8 cellular contexts compared by ENCODE assay signal in genomic region chr2:74849228-74849892, GRCh38. TPM values are rescaled to one million over a fixed set of nuclear protein-coding genes. Genes with fewer than 3 reads are reported as not detected.
DNase-seq lines count a peak whose midpoint lies in the region; ATAC-seq and TF ChIP-seq lines count a peak whose summit lies in the region.

No MANE protein-coding gene starts in this region.

- WGBS in heart left ventricle, 4 donors: 34 to 48% (median 42%) methylated on average over 8 of the region's 8 CpGs

- TF ChIP-seq CTCF in heart left ventricle (IDR thresholded peaks at IDR 0.05) (no peak), osteocyte (IDR thresholded peaks at IDR 0.05) (no peak)

- peaks cover 30% of the 10 kb centered on the region for H3K36me3 Mint-ChIP-seq in activated CD4-positive, alpha-beta T cell treated with anti-CD3 and anti-CD28 coated beads, Interleukin-2, amount 10 ng/mL, durations not matched to agents 24 days and 14 days (ENCODE audit: low read depth)
- no peaks in the 10 kb centered on the region for H3K36me3 Mint-ChIP-seq in osteocyte (ENCODE audit: unreplicated experiment)

- peaks cover 0 to 3% (median 0%) of the 10 kb centered on the region in 9 donors for H3K36me3 ChIP-seq in heart left ventricle

- DNase-seq in ELF-1 (ENCODE audit: low read depth, low spot score): peak; percentile 19
- peak in 62 of 76 experiments; percentile 6 to 80 (median 38) for DNase-seq in HUDEP-2 (lab: John Stamatoyannopoulos, UW; ENCODE audit: unreplicated experiment in 76 of 76)
- DNase-seq in activated CD4-positive, alpha-beta T cell treated with anti-CD3 and anti-CD28 coated beads, Interleukin-2, amount 10 ng/mL, durations not matched to agents 24 days and 14 days: peak; percentile 80
- DNase-seq in heart left ventricle: peak; percentile 39 to 69 (median 51)
- peak; percentile 22 for DNase-seq in stimulated activated CD4-positive, alpha-beta T cell treated with anti-CD3 and anti-CD28 coated beads, Interleukin-2, amount 100 ng/mL, for 4 hours (ENCODE audit: low read depth)
- DNase-seq in osteocyte (ENCODE audit: extremely low spot score, unreplicated experiment): no peak
- no peak for DNase-seq in cerebellar nuclear complex (lab: John Stamatoyannopoulos, UW)

- peak overlapping the region in 8 of 12 donors; percentile 16 to 93 (median 52) for H3K27ac ChIP-seq in heart left ventricle

- intact Hi-C loops in activated CD4-positive, alpha-beta T cell treated with anti-CD3 and anti-CD28 coated beads, Interleukin-2, amount 10 ng/mL, durations not matched to agents 24 days and 14 days (cut with micrococcal nuclease): loop anchor here (1.0 to 10.0 kb wide), 2 partner anchors 13 to 275 kb away; no protein-coding TSS in a partner anchor
- intact Hi-C loops in heart left ventricle (cut with DNase I): no loop called here

- peak overlapping the region; percentile 84 for H3K4me3 Mint-ChIP-seq in activated CD4-positive, alpha-beta T cell treated with anti-CD3 and anti-CD28 coated beads, Interleukin-2, amount 10 ng/mL, durations not matched to agents 24 days and 14 days
- H3K4me3 Mint-ChIP-seq in osteocyte (ENCODE audit: unreplicated experiment): no peak overlapping the region

- no peaks in the 10 kb centered on the region for H3K27me3 Mint-ChIP-seq in activated CD4-positive, alpha-beta T cell treated with anti-CD3 and anti-CD28 coated beads, Interleukin-2, amount 10 ng/mL, durations not matched to agents 24 days and 14 days
- no peaks in the 10 kb centered on the region for H3K27me3 Mint-ChIP-seq in osteocyte (ENCODE audit: unreplicated experiment)

- H3K4me3 ChIP-seq in heart left ventricle: peak overlapping the region in 1 of 12 donors; percentile 33

- H3K9me3 ChIP-seq in heart left ventricle: no peaks in the 10 kb centered on the region

- H3K9me3 Mint-ChIP-seq in activated CD4-positive, alpha-beta T cell treated with anti-CD3 and anti-CD28 coated beads, Interleukin-2, amount 10 ng/mL, durations not matched to agents 24 days and 14 days: no peaks in the 10 kb centered on the region
- H3K9me3 Mint-ChIP-seq in osteocyte (ENCODE audit: unreplicated experiment): no peaks in the 10 kb centered on the region

- peak; percentile 92 for ATAC-seq in GM21447 (IDR thresholded peaks at IDR 0.05; ENCODE audit: unreplicated experiment)
- peak in 3 of 4 donors; percentile 38 to 57 (median 57) for ATAC-seq in heart left ventricle

- H3K4me1 Mint-ChIP-seq in activated CD4-positive, alpha-beta T cell treated with anti-CD3 and anti-CD28 coated beads, Interleukin-2, amount 10 ng/mL, durations not matched to agents 24 days and 14 days: peaks cover 69% of the 10 kb centered on the region
- peaks cover 30% of the 10 kb centered on the region for H3K4me1 Mint-ChIP-seq in osteocyte (ENCODE audit: unreplicated experiment)

- H3K27ac Mint-ChIP-seq in activated CD4-positive, alpha-beta T cell treated with anti-CD3 and anti-CD28 coated beads, Interleukin-2, amount 10 ng/mL, durations not matched to agents 24 days and 14 days: peak overlapping the region; percentile 86
- H3K27ac Mint-ChIP-seq in osteocyte (ENCODE audit: unreplicated experiment): no peak overlapping the region

- H3K4me1 ChIP-seq in heart left ventricle: peaks cover 0 to 80% (median 31%) of the 10 kb centered on the region in 12 donors

- no peaks in the 10 kb centered on the region for H3K27me3 ChIP-seq in heart left ventricle

- no peak for TF ChIP-seq POLR2A in heart left ventricle (IDR thresholded peaks at IDR 0.05)

RNA-seq across cellular contexts. Expression of gene HK2, which starts 15.4 kb away (rescaled TPM):
- total RNA-seq in activated CD4-positive, alpha-beta T cell treated with anti-CD3 and anti-CD28 coated beads, Interleukin-2, amount 10 ng/mL, durations not matched to agents 24 days and 14 days: 118 and 120 TPM in 2 replicates
- total RNA-seq in heart left ventricle (10 to 100 TPM in 7 of 9 donors, 1 to 10 TPM in 2; 1.9 to 24.6 (median 16.3) TPM), osteocyte (13.8 and 14.1 TPM in 2 replicates)
- polyA plus RNA-seq in heart left ventricle: 10 to 100 TPM in 1 of 2 donors, 1 to 10 TPM in 1; 8.3 to 31.5 TPM

Comparison
In these comparisons a context has a peak if more than half of its experiments do, and no peak if none do; other contexts are left out.
1. DNase-seq: peak in ELF-1 (single experiment), HUDEP-2 (62 of 76), activated CD4-positive, alpha-beta T cell treated with anti-CD3 and anti-CD28 coated beads, Interleukin-2, amount 10 ng/mL, durations not matched to agents 24 days and 14 days (single experiment), heart left ventricle (5 of 5) and stimulated activated CD4-positive, alpha-beta T cell treated with anti-CD3 and anti-CD28 coated beads, Interleukin-2, amount 100 ng/mL, for 4 hours (single experiment); none in osteocyte (single experiment) and cerebellar nuclear complex (0 of 2).